ENCODE assay signal across 10 cellular contexts in the genomic region with DNA sequence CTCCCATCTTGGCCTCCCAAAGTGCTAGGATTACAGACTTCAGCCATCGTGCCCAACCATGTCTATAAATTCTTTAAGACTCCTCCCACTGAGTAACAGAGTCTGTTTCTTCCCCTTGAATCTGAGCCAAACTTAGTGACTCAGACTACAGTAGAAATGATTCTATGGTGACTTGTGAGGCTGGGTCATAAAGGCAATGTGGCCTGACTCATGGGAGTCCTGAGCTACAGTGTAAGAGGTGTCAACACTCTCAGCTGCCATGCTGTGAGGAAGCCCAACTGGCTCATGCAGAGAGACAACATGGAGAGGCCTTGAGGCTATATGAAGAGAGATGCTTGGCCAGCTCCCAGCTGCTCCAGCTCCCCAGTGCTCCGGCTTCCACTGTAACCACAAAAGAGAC. TPM values are rescaled to one million over a fixed set of nuclear protein-coding genes. Genes with fewer than 3 reads are reported as not detected.
DNase-seq lines count a peak whose midpoint lies in the region; ATAC-seq and TF ChIP-seq lines count a peak whose summit lies in the region.
"Had no signal": no experiment of that assay in that cellular context is flagged by ENCODE, and none has a peak within 500 bp of the region (broad histone marks: within the 10 kb centered on the region; RNA-seq: fewer than 3 reads in every experiment).

No MANE protein-coding gene starts in this region.

- no peak for ATAC-seq in aorta (ENCODE audit: low FRiP score)
- no peak for ATAC-seq in HG03280 (IDR thresholded peaks at IDR 0.05; ENCODE audit: unreplicated experiment)

- peaks cover 0 to 2% of the 10 kb centered on the region in 2 donors for H3K4me1 ChIP-seq in aorta (ENCODE audit: control insufficient read depth in 1 of 2, insufficient read depth in 2 of 2, low read length in 2 of 2)
- H3K4me1 ChIP-seq in prostate gland (replicated peaks): peaks cover 9% of the 10 kb centered on the region

- H3K4me1 Mint-ChIP-seq in activated naive CD4-positive, alpha-beta T cell treated with anti-CD3 and anti-CD28 coated beads, Interleukin-2, amount 10 ng/mL, durations not matched to agents 7 days and 5 days: peaks cover 7% of the 10 kb centered on the region

- 62 to 65% methylated on average over 2 of the region's 2 CpGs for WGBS in aorta, 2 donors
- 54% methylated on average over 2 of the region's 2 CpGs for WGBS in prostate gland

- intact Hi-C loops in aorta (cut with DNase I): no loop called here
- intact Hi-C loops in prostate gland (cut with DNase I): no loop called here

- H3K36me3 ChIP-seq in aorta (ENCODE audit: control insufficient read depth in 1 of 2, insufficient read depth in 2 of 2, low read length in 1 of 2) (no peaks in the 10 kb centered on the region), prostate gland (no peaks in the 10 kb centered on the region)

- TF ChIP-seq POLR2A in prostate gland (IDR thresholded peaks at IDR 0.05): no peak

- H3K4me3 Mint-ChIP-seq in activated naive CD4-positive, alpha-beta T cell treated with anti-CD3 and anti-CD28 coated beads, Interleukin-2, amount 10 ng/mL, durations not matched to agents 7 days and 5 days: no peak overlapping the region

- no peak for TF ChIP-seq CTCF in fibroblast of the aortic adventitia (IDR thresholded peaks at IDR 0.05; ENCODE audit: insufficient read depth, low read length)
- no peak for TF ChIP-seq CTCF in prostate gland (IDR thresholded peaks at IDR 0.05)

- H3K4me3 ChIP-seq in fibroblast of the aortic adventitia (ENCODE audit: low read depth, low read length) (no peak overlapping the region), aorta (ENCODE audit: low read length in 2 of 2) (no peak overlapping the region), prostate gland (no peak overlapping the region)

- no peak overlapping the region for H3K27ac Mint-ChIP-seq in activated naive CD4-positive, alpha-beta T cell treated with anti-CD3 and anti-CD28 coated beads, Interleukin-2, amount 10 ng/mL, durations not matched to agents 7 days and 5 days

- in situ Hi-C loops in SK-MEL-5 (cut with HindIII; ENCODE audit: low pct_unique_long_range_greater_than_20kb, low sequenced_read_pairs): no loop called here

- DNase-seq in activated naive CD4-positive, alpha-beta T cell treated with Interleukin-2 at 50 U/mL for 16 hours: peak; percentile 52
- no peak for DNase-seq in activated naive CD4-positive, alpha-beta T cell treated with anti-CD3 and anti-CD28 coated beads, Interleukin-2, amount 10 ng/mL, durations not matched to agents 7 days and 5 days
- DNase-seq in SK-MEL-5 (ENCODE audit: low read depth, low spot score): peak; percentile 59
- peak; percentile 76 for DNase-seq in fibroblast of the aortic adventitia (ENCODE audit: low read depth)
- DNase-seq in aorta: peak; percentile 39 to 46
- no peak for DNase-seq in prostate gland (ENCODE audit: low spot score)
- no peak for DNase-seq in T-helper 1 cell
- DNase-seq: SHP77 treated with DMSO at 0.1 percent for 48 hours had no signal

- H3K27me3 Mint-ChIP-seq in activated naive CD4-positive, alpha-beta T cell treated with anti-CD3 and anti-CD28 coated beads, Interleukin-2, amount 10 ng/mL, durations not matched to agents 7 days and 5 days: peaks cover 28% of the 10 kb centered on the region
- H3K27me3 Mint-ChIP-seq: IgD-negative memory B cell had no signal

- CTCF ChIA-PET in activated naive CD4-positive, alpha-beta T cell treated with anti-CD3 and anti-CD28 coated beads, Interleukin-2, amount 10 ng/mL, durations not matched to agents 7 days and 5 days (lab: Charles Lee): interaction anchor here (0.8 kb wide), 1 partner anchor 10 kb away, joined by 3 read pairs; no protein-coding TSS in a partner anchor

- H3K36me3 Mint-ChIP-seq in activated naive CD4-positive, alpha-beta T cell treated with anti-CD3 and anti-CD28 coated beads, Interleukin-2, amount 10 ng/mL, durations not matched to agents 7 days and 5 days: no peaks in the 10 kb centered on the region

- peaks cover 2% of the 10 kb centered on the region for H3K9me3 Mint-ChIP-seq in activated naive CD4-positive, alpha-beta T cell treated with anti-CD3 and anti-CD28 coated beads, Interleukin-2, amount 10 ng/mL, durations not matched to agents 7 days and 5 days
- H3K9me3 Mint-ChIP-seq: IgD-negative memory B cell had no signal

- H3K27me3 ChIP-seq in aorta (ENCODE audit: control insufficient read depth in 1 of 2, insufficient read depth in 2 of 2, low read length in 1 of 2) (no peaks in the 10 kb centered on the region), prostate gland (replicated peaks; ENCODE audit: insufficient read depth) (no peaks in the 10 kb centered on the region)

- H3K27ac ChIP-seq in aorta (ENCODE audit: low read depth in 1 of 2, low read length in 2 of 2): no peak overlapping the region
- no peak overlapping the region for H3K27ac ChIP-seq in prostate gland

- H3K9me3 ChIP-seq in aorta (ENCODE audit: control insufficient read depth, low read length) (no peaks in the 10 kb centered on the region), prostate gland (no peaks in the 10 kb centered on the region)

RNA-seq across cellular contexts. Expression of a gene that starts 5.2 kb away (rescaled TPM):
- total RNA-seq in SK-MEL-5 (2014; rRNA removed; shearing (Covaris generic)): 38.2 and 41.8 TPM in 2 replicates
- 115 and 130 TPM in 2 replicates for polyA plus RNA-seq in SK-MEL-5 (2015; cell fraction: cytosol; rRNA removed)
- polyA plus RNA-seq in SK-MEL-5 (2015; cell fraction: nucleus; rRNA removed): 52.2 and 57.2 TPM in 2 replicates
- total RNA-seq in fibroblast of the aortic adventitia (ENCODE audit: low replicate concordance) (34.2 and 50.9 TPM in 2 replicates), aorta (10 to 100 TPM; 31.0 to 38.0 TPM), prostate gland (10 to 100 TPM; 26.3 to 48.3 TPM)
- polyA plus RNA-seq in aorta: 10 to 100 TPM; 12.0 to 40.6 TPM

RNA-seq across cellular contexts. Expression of a gene that starts 16.3 kb away (rescaled TPM):
- 3.1 and 3.9 TPM in 2 replicates for total RNA-seq in SK-MEL-5 (2014; rRNA removed; shearing (Covaris generic))
- polyA plus RNA-seq in SK-MEL-5 (2015; cell fraction: cytosol; rRNA removed): 30.3 and 31.9 TPM in 2 replicates
- polyA plus RNA-seq in SK-MEL-5 (2015; cell fraction: nucleus; rRNA removed): 27.6 and 38.8 TPM in 2 replicates
- total RNA-seq in fibroblast of the aortic adventitia (ENCODE audit: low replicate concordance) (7.7 and 15.9 TPM in 2 replicates), aorta (10 to 100 TPM in 1 of 2 donors, 1 to 10 TPM in 1; 6.1 to 12.5 TPM), prostate gland (10 to 100 TPM; 10.7 to 21.0 TPM)
- polyA plus RNA-seq in aorta: 1 to 10 TPM; 1.5 to 4.2 TPM

RNA-seq across cellular contexts. Expression of a gene that starts 38.9 kb away (rescaled TPM):
- 146 and 157 TPM in 2 replicates for total RNA-seq in SK-MEL-5 (2014; rRNA removed; shearing (Covaris generic))
- 194 and 200 TPM in 2 replicates for polyA plus RNA-seq in SK-MEL-5 (2015; cell fraction: cytosol; rRNA removed)
- 55.7 and 57.4 TPM in 2 replicates for polyA plus RNA-seq in SK-MEL-5 (2015; cell fraction: nucleus; rRNA removed)
- total RNA-seq in fibroblast of the aortic adventitia (ENCODE audit: low replicate concordance) (71.0 and 72.8 TPM in 2 replicates), aorta (1 to 10 TPM; 2.9 to 3.7 TPM), prostate gland (10 to 100 TPM; 11.8 to 22.7 TPM)
- 1 to 10 TPM; 2.0 to 3.1 TPM for polyA plus RNA-seq in aorta

RNA-seq across cellular contexts. Expression of a gene that starts 44.3 kb away (rescaled TPM):
- 25.5 and 29.7 TPM in 2 replicates for total RNA-seq in SK-MEL-5 (2014; rRNA removed; shearing (Covaris generic))
- 28.3 and 33.4 TPM in 2 replicates for polyA plus RNA-seq in SK-MEL-5 (2015; cell fraction: cytosol; rRNA removed)
- polyA plus RNA-seq in SK-MEL-5 (2015; cell fraction: nucleus; rRNA removed): 27.1 and 31.9 TPM in 2 replicates
- 11.6 and 16.2 TPM in 2 replicates for total RNA-seq in fibroblast of the aortic adventitia (ENCODE audit: low replicate concordance)
- 10 to 100 TPM; 12.9 to 13.7 TPM for total RNA-seq in aorta
- 1 to 10 TPM; 7.7 to 9.3 TPM for polyA plus RNA-seq in aorta
- 10 to 100 TPM; 16.3 to 27.0 TPM for total RNA-seq in prostate gland

RNA-seq across cellular contexts. Expression of a gene that starts 51.1 kb away (rescaled TPM):
- total RNA-seq in SK-MEL-5 (2014; rRNA removed; shearing (Covaris generic)): 1.6 and 1.7 TPM in 2 replicates
- polyA plus RNA-seq in SK-MEL-5 (2015; cell fraction: cytosol; rRNA removed): 3.0 and 6.1 TPM in 2 replicates
- 23.7 and 34.1 TPM in 2 replicates for polyA plus RNA-seq in SK-MEL-5 (2015; cell fraction: nucleus; rRNA removed)
- total RNA-seq in fibroblast of the aortic adventitia (ENCODE audit: low replicate concordance) (0.98 and 2.4 TPM in 2 replicates), aorta (10 to 100 TPM in 1 of 2 donors, 1 to 10 TPM in 1; 4.6 to 11.1 TPM), prostate gland (10 to 100 TPM in 1 of 2 donors, 1 to 10 TPM in 1; 4.7 to 16.1 TPM)
- 1 to 10 TPM; 5.3 to 5.6 TPM for polyA plus RNA-seq in aorta

Comparison
In these comparisons a context has a peak if more than half of its experiments do, and no peak if none do; other contexts are left out.
1. DNase-seq: peak in activated naive CD4-positive, alpha-beta T cell treated with Interleukin-2 at 50 U/mL for 16 hours (single experiment), SK-MEL-5 (single experiment), fibroblast of the aortic adventitia (single experiment) and aorta (2 of 2); none in activated naive CD4-positive, alpha-beta T cell treated with anti-CD3 and anti-CD28 coated beads, Interleukin-2, amount 10 ng/mL, durations not matched to agents 7 days and 5 days (single experiment), prostate gland (single experiment) and T-helper 1 cell (0 of 5).